ENCODE assay signal across 21 cellular contexts in the genomic region with DNA sequence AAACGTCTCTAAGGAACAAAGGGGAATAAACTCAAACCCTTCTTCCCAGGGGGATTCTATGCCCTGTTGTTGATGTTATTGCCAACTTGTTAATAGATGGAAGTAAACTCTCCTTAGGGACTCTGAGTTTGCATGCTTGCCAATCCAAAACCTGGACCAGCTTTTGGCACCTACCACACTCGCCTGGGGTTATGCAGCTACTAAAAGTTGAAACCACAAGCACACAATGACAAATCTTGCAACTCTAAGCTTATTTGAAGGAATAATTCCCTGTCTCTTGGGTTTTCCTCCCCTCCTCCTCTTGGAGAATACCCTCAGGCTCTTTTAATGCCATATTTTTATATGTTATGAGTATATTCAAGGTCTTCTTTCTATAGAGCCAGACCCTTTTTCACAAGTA.
DNase-seq lines count a peak whose midpoint lies in the region; ATAC-seq and TF ChIP-seq lines count a peak whose summit lies in the region.
"Had no signal": no experiment of that assay in that cellular context is flagged by ENCODE, and none has a peak within 500 bp of the region (broad histone marks: within the 10 kb centered on the region; RNA-seq: fewer than 3 reads in every experiment).

No MANE protein-coding gene starts in this region.

- H3K9ac ChIP-seq in mammary epithelial cell (ENCODE audit: insufficient read depth, low read length): no peak overlapping the region
- no peak overlapping the region for H3K9ac ChIP-seq in PC-3 (ENCODE audit: low read length)
- H3K9ac ChIP-seq: BLaER1, GM23248 had no signal

- H3K79me2 ChIP-seq in mammary epithelial cell (ENCODE audit: insufficient read depth, low read length) (no peaks in the 10 kb centered on the region), PC-3 (ENCODE audit: low read length) (no peaks in the 10 kb centered on the region)

- ATAC-seq in PC-3 (peak; percentile 68), HG02938 (IDR thresholded peaks at IDR 0.05; ENCODE audit: unreplicated experiment) (no peak)
- ATAC-seq: A549 had no signal

- CTCF ChIA-PET in mammary epithelial cell (lab: Charles Lee; ENCODE audit: low non-redundant PET): no interaction called here
- CTCF ChIA-PET in PC-3 (lab: Charles Lee): no interaction called here

- H3F3A ChIP-seq in PC-3 (ENCODE audit: low read length, unreplicated experiment): no peaks in the 10 kb centered on the region

- H3K4me1 ChIP-seq in mammary epithelial cell (ENCODE audit: insufficient read depth, low read length) (no peaks in the 10 kb centered on the region), breast epithelium (no peaks in the 10 kb centered on the region), PC-3 (ENCODE audit: insufficient read depth, low read length) (peaks cover 16% of the 10 kb centered on the region), Peyer's patch (no peaks in the 10 kb centered on the region)
- H3K4me1 ChIP-seq: A549, BLaER1, HAP-1 had no signal

- no TSS peak for BruUV-seq in mammary epithelial cell (replicated peaks; lab: Mats Ljungman, UMichigan)
- BruUV-seq in PC-3 (replicated peaks; lab: Mats Ljungman, UMichigan): no TSS peak

- intact Hi-C loops in mammary epithelial cell (cut with micrococcal nuclease) (no loop called here), breast epithelium (cut with DNase I; ENCODE audit: low total_unique reads) (no loop called here), PC-3 (cut with micrococcal nuclease) (no loop called here)

- no peaks in the 10 kb centered on the region for H3K36me3 ChIP-seq in mammary epithelial cell (ENCODE audit: insufficient read depth, low read length)
- no peaks in the 10 kb centered on the region for H3K36me3 ChIP-seq in breast epithelium
- H3K36me3 ChIP-seq in PC-3 (ENCODE audit: low read depth, low read length): no peaks in the 10 kb centered on the region
- no peaks in the 10 kb centered on the region for H3K36me3 ChIP-seq in Peyer's patch
- H3K36me3 ChIP-seq: BLaER1, HAP-1 had no signal

- no peaks in the 10 kb centered on the region for H4K20me1 ChIP-seq in mammary epithelial cell (ENCODE audit: insufficient read depth, low read length)
- H4K20me1 ChIP-seq in PC-3 (ENCODE audit: low read length): no peaks in the 10 kb centered on the region
- H4K20me1 ChIP-seq: BLaER1 had no signal

- 20% methylated on average over 2 of the region's 2 CpGs for WGBS in mammary epithelial cell (ENCODE audit: low coverage, missing lambda C conversion rate)

- TF ChIP-seq POLR2A in breast epithelium (IDR thresholded peaks at IDR 0.05): no peak
- no peak for TF ChIP-seq POLR2A in Peyer's patch (IDR thresholded peaks at IDR 0.05)

- H3K27ac ChIP-seq in mammary epithelial cell (ENCODE audit: insufficient read depth, low read depth, low read length) (no peak overlapping the region), breast epithelium (no peak overlapping the region), PC-3 (ENCODE audit: low read length) (peak overlapping the region; percentile 70), Peyer's patch (no peak overlapping the region)
- H3K27ac ChIP-seq: 22Rv1, A549, BLaER1, GM23248 had no signal

- H2AFZ ChIP-seq in mammary epithelial cell (ENCODE audit: low read depth, low read length) (no peak overlapping the region), PC-3 (ENCODE audit: low read length) (no peak overlapping the region)
- H2AFZ ChIP-seq: GM23248 had no signal

- DNase-seq in mammary epithelial cell (peak; percentile 23), breast epithelium (ENCODE audit: low spot score in 2 of 2) (no peak), PC-3 (peak; percentile 91), fibroblast of gingiva (ENCODE audit: low read depth) (peak; percentile 72), NK-92 (lab: John Stamatoyannopoulos, UW; ENCODE audit: unreplicated experiment) (no peak), CD1c-positive myeloid dendritic cell (ENCODE audit: extremely low spot score) (no peak), Peyer's patch (no peak)
- DNase-seq: AML-193; CD4-positive, CD25-positive, alpha-beta regulatory T cell; CD8-positive, alpha-beta memory T cell; COR-L47; DMS 273 treated with DMSO at 0.1 percent for 48 hours; DMS53; DND-41; GM23248; IMR-90 had no signal

- no peak for TF ChIP-seq CTCF in mammary epithelial cell (conservative IDR thresholded peaks at IDR 0.05 in 1 of 2, IDR thresholded peaks at IDR 0.05 in 1 of 2; ENCODE audit: extremely low read depth in 1 of 2, insufficient read depth in 1 of 2, low read depth in 1 of 2, low read length in 2 of 2)
- no peak for TF ChIP-seq CTCF in breast epithelium (IDR thresholded peaks at IDR 0.05)
- no peak for TF ChIP-seq CTCF in PC-3 (conservative IDR thresholded peaks at IDR 0.05; ENCODE audit: low read depth, low read length)
- TF ChIP-seq CTCF in Peyer's patch (IDR thresholded peaks at IDR 0.05): no peak

- H3K4me2 ChIP-seq in mammary epithelial cell (ENCODE audit: insufficient read depth, low read depth, low read length) (no peak overlapping the region), PC-3 (ENCODE audit: low read length) (peak overlapping the region; percentile 33; the same call in 1 of the 2 replicates)
- H3K4me2 ChIP-seq: A549, BLaER1 had no signal

- no peak overlapping the region for H3K4me3 ChIP-seq in mammary epithelial cell (replicated peaks in 1 of 3; ENCODE audit: insufficient read depth in 1 of 3, low read depth in 2 of 3, low read length in 3 of 3)
- no peak overlapping the region for H3K4me3 ChIP-seq in breast epithelium
- H3K4me3 ChIP-seq in PC-3 (ENCODE audit: low read length): no peak overlapping the region
- no peak overlapping the region for H3K4me3 ChIP-seq in Peyer's patch
- H3K4me3 ChIP-seq: A549, BLaER1, GM23248, HAP-1 had no signal

- H3K9me3 ChIP-seq in mammary epithelial cell (replicated peaks; ENCODE audit: insufficient read depth, low read length) (no peaks in the 10 kb centered on the region), breast epithelium (no peaks in the 10 kb centered on the region), PC-3 (ENCODE audit: low read length) (no peaks in the 10 kb centered on the region), Peyer's patch (no peaks in the 10 kb centered on the region)
- H3K9me3 ChIP-seq: A549, BLaER1, HAP-1 had no signal

- dilution Hi-C loops in mammary epithelial cell (cut with HindIII; ENCODE audit: low sequenced_read_pairs): no loop called here

- in situ Hi-C loops in mammary epithelial cell (cut with MboI; ENCODE audit: low sequenced_read_pairs in 2 of 2): no loop called here

- H3K27me3 ChIP-seq in mammary epithelial cell (ENCODE audit: insufficient read depth, low read length) (no peaks in the 10 kb centered on the region), breast epithelium (no peaks in the 10 kb centered on the region), PC-3 (ENCODE audit: low read length) (no peaks in the 10 kb centered on the region), Peyer's patch (no peaks in the 10 kb centered on the region)
- H3K27me3 ChIP-seq: BLaER1 had no signal

- POLR2A ChIA-PET in PC-3 (lab: Charles Lee; ENCODE audit: unreplicated experiment): no interaction called here

- H3K9me2 ChIP-seq in PC-3 (replicated peaks; ENCODE audit: low read length): no peaks in the 10 kb centered on the region

Comparison
In these comparisons a context has a peak if more than half of its experiments do, and no peak if none do; other contexts are left out.
1. DNase-seq: peak in mammary epithelial cell (single experiment), PC-3 (single experiment) and fibroblast of gingiva (single experiment); none in breast epithelium (0 of 2), NK-92 (single experiment), CD1c-positive myeloid dendritic cell (single experiment) and Peyer's patch (0 of 3).